ENCODE assay signal across 1 cellular context in the genomic region with DNA sequence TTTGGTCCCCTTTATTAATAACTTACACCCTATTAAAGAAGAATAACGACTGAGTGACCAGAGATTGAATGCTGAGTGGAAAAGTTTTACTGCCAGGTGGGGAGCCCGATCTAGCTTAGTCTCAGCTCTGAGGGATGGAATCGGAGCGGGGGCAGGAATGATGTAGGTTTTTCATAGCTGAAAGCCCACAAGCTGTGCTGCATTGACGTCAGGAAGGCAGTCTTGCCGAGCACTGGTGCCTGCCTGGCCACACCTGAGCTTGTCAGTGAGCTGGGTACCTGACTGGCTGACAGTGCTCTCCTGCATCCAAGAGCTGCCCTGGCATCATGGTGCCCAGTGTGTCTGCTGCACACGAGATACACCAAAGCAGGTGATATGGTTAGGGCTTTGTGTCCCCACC.
TF ChIP-seq lines count a peak whose summit lies in the region.

No MANE protein-coding gene starts in this region.

TF ChIP-seq in GM23338, 12 proteins besides CTCF, POLR2A, EP300 and RAD21 (continued from another document):
- TF ChIP-seq ZNF462 (CRISPR knock-in tag; IDR thresholded peaks at IDR 0.05) = no peak
- TF ChIP-seq JUNB (IDR thresholded peaks at IDR 0.05; ENCODE audit: unreplicated experiment) = no peak
